Comparison of ENCODE assay signal across 26 cellular contexts in genomic region chr2:134838143-134838620, GRCh38. TPM values are rescaled to one million over a fixed set of nuclear protein-coding genes. Genes with fewer than 3 reads are reported as not detected.
DNase-seq lines count a peak whose midpoint lies in the region; ATAC-seq, FAIRE-seq and TF ChIP-seq lines count a peak whose summit lies in the region.
"Had no signal": no experiment of that assay in that cellular context is flagged by ENCODE, and none has a peak within 500 bp of the region (broad histone marks: within the 10 kb centered on the region; RNA-seq: fewer than 3 reads in every experiment).

TSS of gene ACMSD (plus strand) at chr2:134838616. CDS start at chr2:134838683, 67 bp downstream.

- H3K4me2 ChIP-seq in PC-9 (no peak within 1 kb of the TSS), keratinocyte (ENCODE audit: control insufficient read depth, extremely low read depth, insufficient read depth, low read depth, low read length) (peak within 1 kb of the TSS; percentile 63), neural progenitor cell (no peak within 1 kb of the TSS)

- H3K27ac Mint-ChIP-seq in neural progenitor cell = peak within 1 kb of the TSS; percentile 18
- H3K27ac Mint-ChIP-seq: activated CD4-positive, alpha-beta memory T cell treated with anti-CD3 and anti-CD28 coated beads, Interleukin-2, amount 10 ng/mL, durations not matched to agents 7 days and 5 days; dendritic cell treated with granulocyte-macrophage colony-stimulating factor and Interleukin-4, amounts not matched to agents 40 ng/mL and 50 ng/mL, for 4 days had no signal

- H2AFZ ChIP-seq in ACC112 (ENCODE audit: low read length, unreplicated experiment) (peak within 1 kb of the TSS; percentile 90), PC-9 (0 out of 2 replicates have a peak within 1 kb of the TSS, but pooled peaks have one; percentile 48), keratinocyte (ENCODE audit: control insufficient read depth, low read length) (peak within 1 kb of the TSS; percentile 82), neural progenitor cell (replicated peaks) (no peak within 1 kb of the TSS)

- CTCF ChIA-PET in PC-9 (lab: Charles Lee) (no interaction called here), A673 (lab: Charles Lee) (no interaction called here)

- H3K9me3 ChIP-seq in PC-9 (ENCODE audit: insufficient read depth, low read depth) (peaks cover 10% of the 10 kb centered on the region; the same call in 1 of the 2 replicates), keratinocyte (ENCODE audit: control insufficient read depth, low read depth, low read length) (peaks cover 2% of the 10 kb centered on the region), neural progenitor cell (ENCODE audit: low read depth) (peaks cover 9% of the 10 kb centered on the region), A673 (ENCODE audit: low read depth, low read length, poor library complexity, severe bottlenecking) (peaks cover 6% of the 10 kb centered on the region)
- H3K9me3 ChIP-seq: adrenal gland had no signal

- no TSS peak for BruUV-seq in PC-9 (replicated peaks; lab: Mats Ljungman, UMichigan)
- BruUV-seq in A673 (replicated peaks; lab: Mats Ljungman, UMichigan) = no TSS peak

- no peaks in the 10 kb centered on the region for H3K27me3 Mint-ChIP-seq in neural progenitor cell (ENCODE audit: insufficient read depth, low read depth)

- H4K20me1 ChIP-seq in PC-9 (ENCODE audit: insufficient read depth) = no peaks in the 10 kb centered on the region
- no peaks in the 10 kb centered on the region for H4K20me1 ChIP-seq in keratinocyte (ENCODE audit: control insufficient read depth, extremely low read depth, insufficient read depth, low read length)
- no peaks in the 10 kb centered on the region for H4K20me1 ChIP-seq in neural progenitor cell (ENCODE audit: low read depth)

- H3K27ac ChIP-seq in ACC112 (ENCODE audit: low read depth, low read length) (peak within 1 kb of the TSS; percentile 79), PC-9 (no peak within 1 kb of the TSS), keratinocyte (ENCODE audit: control insufficient read depth, insufficient read depth, low read length) (peak within 1 kb of the TSS; percentile 57), neural progenitor cell (no peak within 1 kb of the TSS), A673 (ENCODE audit: low read depth, low read length, poor library complexity, severe bottlenecking) (no peak within 1 kb of the TSS)
- H3K27ac ChIP-seq: adrenal gland, psoas muscle, RWPE1 had no signal

- H3K36me3 ChIP-seq in ACC112 (ENCODE audit: insufficient read depth, low read length) = no peaks in the 10 kb centered on the region; the same call in 1 of the 2 replicates
- H3K36me3 ChIP-seq in PC-9 (ENCODE audit: low read depth) = no peaks in the 10 kb centered on the region
- no peaks in the 10 kb centered on the region for H3K36me3 ChIP-seq in keratinocyte (ENCODE audit: control insufficient read depth in 2 of 2, extremely low read depth in 1 of 2, insufficient read depth in 2 of 2, low read length in 2 of 2)
- peaks cover 4% of the 10 kb centered on the region for H3K36me3 ChIP-seq in neural progenitor cell
- no peaks in the 10 kb centered on the region for H3K36me3 ChIP-seq in A673 (ENCODE audit: insufficient read depth, low read length, poor library complexity, severe bottlenecking)
- H3K36me3 ChIP-seq: adrenal gland had no signal

- H3K27me3 ChIP-seq in ACC112 (ENCODE audit: insufficient read depth, low read length) (no peaks in the 10 kb centered on the region), PC-9 (ENCODE audit: insufficient read depth, low read depth) (no peaks in the 10 kb centered on the region), keratinocyte (ENCODE audit: control insufficient read depth, extremely low read depth, insufficient read depth, low read length) (no peaks in the 10 kb centered on the region), neural progenitor cell (no peaks in the 10 kb centered on the region), A673 (replicated peaks; ENCODE audit: insufficient read depth, low read depth, low read length, poor library complexity) (peaks cover 13% of the 10 kb centered on the region)
- H3K27me3 ChIP-seq: adrenal gland had no signal

- no peaks in the 10 kb centered on the region for H3K9me2 ChIP-seq in PC-9 (ENCODE audit: insufficient read depth)

- no peak within 1 kb of the TSS for H3K4me3 Mint-ChIP-seq in neural progenitor cell
- H3K4me3 Mint-ChIP-seq: activated CD4-positive, alpha-beta memory T cell treated with anti-CD3 and anti-CD28 coated beads, Interleukin-2, amount 10 ng/mL, durations not matched to agents 7 days and 5 days; dendritic cell treated with granulocyte-macrophage colony-stimulating factor and Interleukin-4, amounts not matched to agents 40 ng/mL and 50 ng/mL, for 4 days had no signal

- POLR2A ChIA-PET in PC-9 (lab: Charles Lee; ENCODE audit: unreplicated experiment) (no interaction called here), A673 (lab: Charles Lee; ENCODE audit: low non-redundant PET) (no interaction called here)

- intact Hi-C loops in PC-9 (cut with micrococcal nuclease; ENCODE audit: unreplicated experiment) = no loop called here
- intact Hi-C loops in A673 (cut with micrococcal nuclease; ENCODE audit: unreplicated experiment) = no loop called here

- no peak for ATAC-seq in HG02885 (IDR thresholded peaks at IDR 0.05; ENCODE audit: poor library complexity, unreplicated experiment)
- ATAC-seq: left cardiac atrium, psoas muscle had no signal

- H3K9me3 Mint-ChIP-seq in neural progenitor cell = peaks cover 17% of the 10 kb centered on the region
- H3K9me3 Mint-ChIP-seq: activated CD4-positive, alpha-beta memory T cell treated with anti-CD3 and anti-CD28 coated beads, Interleukin-2, amount 10 ng/mL, durations not matched to agents 7 days and 5 days had no signal

- FAIRE-seq in keratinocyte (lab: Jason Lieb, UNC) = no peak
- FAIRE-seq: endothelial cell of umbilical vein, GM19239 had no signal

- H3K79me2 ChIP-seq in ACC112 (ENCODE audit: control insufficient read depth, insufficient read depth, low read length, unreplicated experiment) (no peaks in the 10 kb centered on the region), PC-9 (ENCODE audit: low read depth) (no peaks in the 10 kb centered on the region), keratinocyte (ENCODE audit: control insufficient read depth, insufficient read depth, low read length) (no peaks in the 10 kb centered on the region), neural progenitor cell (ENCODE audit: low read depth) (no peaks in the 10 kb centered on the region)

- no peaks in the 10 kb centered on the region for H3F3A ChIP-seq in PC-9 (ENCODE audit: insufficient read depth, low read depth)
- no peaks in the 10 kb centered on the region for H3F3A ChIP-seq in neural progenitor cell (ENCODE audit: low read depth)

- no peaks in the 10 kb centered on the region for H3K36me3 Mint-ChIP-seq in neural progenitor cell

- H3K9ac ChIP-seq in keratinocyte (ENCODE audit: control insufficient read depth, extremely low read depth, insufficient read depth, low read length) (no peak within 1 kb of the TSS), neural progenitor cell (no peak within 1 kb of the TSS)

- TF ChIP-seq CTCF in PC-9 (conservative IDR thresholded peaks at IDR 0.05) = no peak
- no peak for TF ChIP-seq CTCF in keratinocyte (optimal IDR thresholded peaks at IDR 0.05 in 1 of 3, IDR thresholded peaks at IDR 0.05 in 1 of 3, conservative IDR thresholded peaks at IDR 0.05 in 1 of 3; ENCODE audit: extremely low read depth in 1 of 3, insufficient read depth in 2 of 3, low read length in 3 of 3)
- no peak for TF ChIP-seq CTCF in neural progenitor cell (IDR thresholded peaks at IDR 0.05)
- TF ChIP-seq CTCF in A673 (conservative IDR thresholded peaks at IDR 0.05; ENCODE audit: low read depth, low read length) = no peak

- H3K4me1 Mint-ChIP-seq in neural progenitor cell = no peaks in the 10 kb centered on the region
- H3K4me1 Mint-ChIP-seq: activated CD4-positive, alpha-beta memory T cell treated with anti-CD3 and anti-CD28 coated beads, Interleukin-2, amount 10 ng/mL, durations not matched to agents 7 days and 5 days had no signal

- H3K9me1 ChIP-seq in keratinocyte (ENCODE audit: control insufficient read depth, extremely low read depth, insufficient read depth, low read length) = no peaks in the 10 kb centered on the region

- H3K4me3 ChIP-seq in ACC112 (ENCODE audit: low read depth, low read length) (peak within 1 kb of the TSS; percentile 43; the same call in 1 of the 2 replicates), PC-9 (no peak within 1 kb of the TSS), keratinocyte (ENCODE audit: control insufficient read depth in 2 of 3, extremely low read depth in 1 of 3, insufficient read depth in 2 of 3, low read depth in 1 of 3, low read length in 3 of 3) (no peak within 1 kb of the TSS), neural progenitor cell (no peak within 1 kb of the TSS), A673 (ENCODE audit: low read depth, low read length, poor library complexity, severe bottlenecking) (no peak within 1 kb of the TSS)
- H3K4me3 ChIP-seq: adrenal gland, psoas muscle had no signal

- DNase-seq in PC-9 = no peak
- no peak for DNase-seq in keratinocyte (ENCODE audit: low read depth, low spot score)
- DNase-seq in neural progenitor cell (ENCODE audit: low spot score) = no peak
- DNase-seq in NCI-H510A treated with DMSO at 0.1 percent for 48 hours (lab: John Stamatoyannopoulos, UW) = no peak
- DNase-seq in NCI-H69 (lab: John Stamatoyannopoulos, UW) = no peak
- no peak for DNase-seq in A673 (ENCODE audit: low spot score)
- DNase-seq: activated CD4-positive, alpha-beta memory T cell treated with anti-CD3 and anti-CD28 coated beads, Interleukin-2, amount 10 ng/mL, durations not matched to agents 7 days and 5 days; activated CD4-positive, CD25-positive, alpha-beta regulatory T cell; activated gamma-delta T cell treated with Interleukin-2 at 50 U/mL for 16 hours; activated T-cell treated with anti-CD3 and anti-CD28 coated beads for 4 hours; adrenal gland; DMS 273 treated with DMSO at 0.1 percent for 48 hours; left cardiac atrium; NCI-H187; psoas muscle; stimulated activated CD4-positive, alpha-beta T cell treated with anti-CD3 and anti-CD28 coated beads, Interleukin-4, amount 100 ng/mL, for 4 hours; T-helper 9 cell had no signal

- dilution Hi-C loops in keratinocyte (cut with MboI; ENCODE audit: extremely low pct_ligation_motif_present, low sequenced_read_pairs) = no loop called here

- H3K4me1 ChIP-seq in ACC112 (ENCODE audit: control insufficient read depth, insufficient read depth, low read length, unreplicated experiment) (peaks cover 14% of the 10 kb centered on the region), PC-9 (replicated peaks; ENCODE audit: insufficient read depth) (peaks cover 11% of the 10 kb centered on the region), keratinocyte (ENCODE audit: control insufficient read depth, extremely low read depth, insufficient read depth, low read length) (peaks cover 14% of the 10 kb centered on the region), neural progenitor cell (no peaks in the 10 kb centered on the region), A673 (ENCODE audit: insufficient read depth, low read length, poor library complexity, severe bottlenecking) (no peaks in the 10 kb centered on the region)
- H3K4me1 ChIP-seq: adrenal gland, psoas muscle had no signal

RNA-seq across cellular contexts. Expression of gene ACMSD, which starts in this region (rescaled TPM):
- total RNA-seq in PC-9 (2021) = not detected in 2 replicates
- not detected in 3 replicates for polyA plus RNA-seq in keratinocyte
- not detected for polyA plus RNA-seq in keratinocyte (2011; ENCODE audit: low read depth)
- polyA plus RNA-seq in keratinocyte (2011; cell fraction: cytosol; rRNA removed) = not detected in 2 replicates
- polyA plus RNA-seq in keratinocyte (2011; cell fraction: nucleus; rRNA removed) = not detected in 2 replicates
- not detected in 2 replicates for polyA plus RNA-seq in keratinocyte (2012; ENCODE audit: low replicate concordance)
- polyA minus RNA-seq in keratinocyte = not detected in 3 replicates
- not detected for polyA minus RNA-seq in keratinocyte (2011; cell fraction: cytosol; rRNA and poly(A)+ RNA removed)
- not detected in 2 replicates for polyA minus RNA-seq in keratinocyte (2011; cell fraction: nucleus; rRNA and poly(A)+ RNA removed)
- not detected in 2 replicates for total RNA-seq in neural progenitor cell (ENCODE audit: low replicate concordance)
- not detected in 2 replicates for total RNA-seq in A673 (2021)
- total RNA-seq: activated CD4-positive, alpha-beta memory T cell treated with anti-CD3 and anti-CD28 coated beads, Interleukin-2, amount 10 ng/mL, durations not matched to agents 7 days and 5 days; endothelial cell of umbilical vein; G401; left cardiac atrium; mononuclear cell; psoas muscle; urinary bladder had no signal
- polyA plus RNA-seq: endothelial cell of umbilical vein, psoas muscle, urinary bladder had no signal

Comparison
In these comparisons a context has a peak if more than half of its experiments do, and no peak if none do; other contexts are left out.
1. H3K27ac ChIP-seq: peak in ACC112 (single experiment) and keratinocyte (single experiment); none in PC-9 (single experiment), neural progenitor cell (single experiment) and A673 (single experiment).